ENCODE assay signal across 19 cellular contexts in the genomic region with DNA sequence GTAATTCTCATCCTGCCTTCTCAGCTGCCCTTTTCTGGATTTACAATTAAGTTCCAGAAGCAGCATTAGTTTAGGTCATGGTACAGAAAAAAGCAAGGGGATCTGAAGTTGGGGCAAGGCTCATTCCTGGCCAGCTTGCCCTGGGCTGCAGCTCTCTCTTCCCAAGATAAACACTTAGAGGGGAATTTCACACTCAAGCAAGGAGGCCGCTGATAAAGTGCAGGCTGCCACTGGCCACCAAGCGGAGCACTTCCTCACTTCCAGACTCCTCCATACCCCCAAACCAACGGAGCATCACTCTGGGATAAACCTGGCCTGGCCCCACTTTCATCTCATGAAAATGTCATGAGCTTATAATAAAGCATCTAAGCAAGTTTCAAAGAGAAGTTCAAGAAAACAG.
"Had no signal": no experiment of that assay in that cellular context is flagged by ENCODE, and none has a peak within 500 bp of the region (broad histone marks: within the 10 kb centered on the region; RNA-seq: fewer than 3 reads in every experiment).

No MANE protein-coding gene starts in this region.

- H3K36me3 ChIP-seq: esophagus squamous epithelium, left ventricle myocardium inferior, pancreas, sigmoid colon, spleen had no signal

- H3K4me3 Mint-ChIP-seq: activated CD4-positive, alpha-beta T cell treated with anti-CD3 and anti-CD28 coated beads for 36 hours; activated naive CD8-positive, alpha-beta T cell; stimulated activated memory B cell treated with anti-CD40 and anti-IgM and Interleukin-4, amounts not matched to agents 10 μg/mL and 1 μg/mL and 100 μg/mL, for 72 hours had no signal

- H3K9me3 Mint-ChIP-seq: stimulated activated memory B cell treated with anti-CD40 and anti-IgM and Interleukin-4, amounts not matched to agents 10 μg/mL and 1 μg/mL and 100 μg/mL, for 72 hours had no signal

- H3K4me3 ChIP-seq: esophagus squamous epithelium, left ventricle myocardium inferior, pancreas, sigmoid colon, spleen had no signal

- ATAC-seq: activated CD4-positive, alpha-beta T cell treated with anti-CD3 and anti-CD28 coated beads for 36 hours; pancreas; stimulated activated memory B cell treated with anti-CD40 and anti-IgM and Interleukin-4, amounts not matched to agents 10 μg/mL and 1 μg/mL and 100 μg/mL, for 72 hours had no signal

- H3K36me3 Mint-ChIP-seq: activated naive CD8-positive, alpha-beta T cell; stimulated activated memory B cell treated with anti-CD40 and anti-IgM and Interleukin-4, amounts not matched to agents 10 μg/mL and 1 μg/mL and 100 μg/mL, for 72 hours had no signal

- DNase-seq: activated CD4-positive, alpha-beta T cell treated with anti-CD3 and anti-CD28 coated beads for 36 hours; activated CD4-positive, alpha-beta T cell treated with anti-CD3 and anti-CD28 coated beads, Interleukin-2, amount 50 U/mL, for 48 hours; cerebellar nuclear complex; cortex of kidney; effector CD4-positive, alpha-beta T cell; esophagus squamous epithelium; kidney; left ventricle myocardium inferior; mammary epithelial cell; pancreas; sigmoid colon; spleen; stimulated activated CD4-positive, alpha-beta T cell treated with anti-CD3 and anti-CD28 coated beads, Interleukin-4, amount 100 ng/mL, for 4 hours; SW 1271 had no signal

- H3K4me1 ChIP-seq: esophagus squamous epithelium, pancreas, spleen had no signal

- FAIRE-seq: bronchial epithelial cell, endothelial cell of umbilical vein, kidney, pancreas, TTC549 had no signal

- H3K27me3 Mint-ChIP-seq: activated CD4-positive, alpha-beta T cell treated with anti-CD3 and anti-CD28 coated beads for 36 hours; activated naive CD8-positive, alpha-beta T cell; stimulated activated memory B cell treated with anti-CD40 and anti-IgM and Interleukin-4, amounts not matched to agents 10 μg/mL and 1 μg/mL and 100 μg/mL, for 72 hours had no signal

- H3K27me3 ChIP-seq: pancreas, sigmoid colon had no signal

- H3K27ac Mint-ChIP-seq: activated CD4-positive, alpha-beta T cell treated with anti-CD3 and anti-CD28 coated beads for 36 hours; activated naive CD8-positive, alpha-beta T cell; stimulated activated memory B cell treated with anti-CD40 and anti-IgM and Interleukin-4, amounts not matched to agents 10 μg/mL and 1 μg/mL and 100 μg/mL, for 72 hours had no signal

- H3K27ac ChIP-seq: esophagus squamous epithelium, left ventricle myocardium inferior, pancreas, sigmoid colon, spleen had no signal

- H3K9me3 ChIP-seq: left ventricle myocardium inferior, pancreas, sigmoid colon, spleen had no signal

- H3K4me1 Mint-ChIP-seq: activated CD4-positive, alpha-beta T cell treated with anti-CD3 and anti-CD28 coated beads for 36 hours; stimulated activated memory B cell treated with anti-CD40 and anti-IgM and Interleukin-4, amounts not matched to agents 10 μg/mL and 1 μg/mL and 100 μg/mL, for 72 hours had no signal
